11 cellular contexts compared by ENCODE assay signal in genomic region chr1:115839706-115840095, GRCh38. TPM values are rescaled to one million over a fixed set of nuclear protein-coding genes. Genes with fewer than 3 reads are reported as not detected.
A peak's percentile ranks its signal among the peaks of the same experiment; 100 is the strongest.
DNase-seq lines count a peak whose midpoint lies in the region; ATAC-seq and TF ChIP-seq lines count a peak whose summit lies in the region.
"Had no signal": no experiment of that assay in that cellular context is flagged by ENCODE, and none has a peak within 500 bp of the region (broad histone marks: within the 10 kb centered on the region; RNA-seq: fewer than 3 reads in every experiment).

No MANE protein-coding gene starts in this region.

- TF ChIP-seq CTCF in endodermal cell (conservative IDR thresholded peaks at IDR 0.05) (no peak), osteoblast (IDR thresholded peaks at IDR 0.05; ENCODE audit: extremely low read depth, low read depth, low read length) (no peak)

- H3K4me3 Mint-ChIP-seq in endodermal cell, result peak overlapping the region; percentile 85

- H3K4me1 Mint-ChIP-seq in endodermal cell, result peaks cover 27% of the 10 kb centered on the region

- no peaks in the 10 kb centered on the region for H3K9me3 ChIP-seq in ES-I3 (ENCODE audit: control insufficient read depth, insufficient read depth, low read length)
- no peaks in the 10 kb centered on the region for H3K9me3 ChIP-seq in endodermal cell (ENCODE audit: control insufficient read depth, low read length)
- H3K9me3 ChIP-seq in osteoblast (ENCODE audit: low read depth, low read length), result no peaks in the 10 kb centered on the region

- no peaks in the 10 kb centered on the region for H3K9me3 Mint-ChIP-seq in endodermal cell
- H3K9me3 Mint-ChIP-seq: natural killer cell had no signal

- H3K4me2 ChIP-seq in osteoblast (ENCODE audit: insufficient read depth, low read length), result peak overlapping the region; percentile 36

- DNase-seq in NCI-H1694 treated with DMSO at 0.1 percent for 48 hours (lab: John Stamatoyannopoulos, UW) (peak; percentile 46), endodermal cell (no peak), osteoblast (ENCODE audit: insufficient read length, low spot score, missing footprints) (peak; percentile 75), NCI-H2107 treated with DMSO at 0.1 percent for 48 hours (lab: John Stamatoyannopoulos, UW; ENCODE audit: unreplicated experiment) (no peak)
- DNase-seq: natural killer cell; NK-92 treated with Interleukin-12 subunit alpha and Interleukin-12 subunit beta, amount 100 ng/mL, for 24 hours had no signal

- H3K9ac ChIP-seq in ES-I3 (ENCODE audit: low read depth, low read length) (peak overlapping the region; percentile 74), endodermal cell (ENCODE audit: extremely low read depth, low read length, poor library complexity, severe bottlenecking) (peak overlapping the region; percentile 33)

- H3K4me3 ChIP-seq in endodermal cell (ENCODE audit: low read length) (peak overlapping the region; percentile 84), osteoblast (ENCODE audit: insufficient read depth, low read length) (no peak overlapping the region)

- no peaks in the 10 kb centered on the region for H4K20me1 ChIP-seq in osteoblast (ENCODE audit: insufficient read depth, low read length)

- 13 to 16% methylated on average over 12 to 16 of the region's 16 CpGs for WGBS in endodermal cell (ENCODE audit: insufficient coverage in 1 of 2, insufficient read length in 1 of 2), 2 experiments

- H3K27me3 ChIP-seq in endodermal cell (ENCODE audit: control insufficient read depth, insufficient read depth, low read length, poor library complexity, severe bottlenecking), result peaks cover 41% of the 10 kb centered on the region
- H3K27me3 ChIP-seq in osteoblast (ENCODE audit: insufficient read depth, low read length), result peaks cover 74% of the 10 kb centered on the region

- H3K79me2 ChIP-seq in osteoblast (ENCODE audit: insufficient read depth, low read length), result no peaks in the 10 kb centered on the region

- ATAC-seq in HG02642 (IDR thresholded peaks at IDR 0.05; ENCODE audit: poor library complexity, unreplicated experiment) (no peak), GM19395 (IDR thresholded peaks at IDR 0.05; ENCODE audit: unreplicated experiment) (no peak), HG02588 (IDR thresholded peaks at IDR 0.05; ENCODE audit: unreplicated experiment) (no peak)
- ATAC-seq: natural killer cell had no signal

- H3K27ac Mint-ChIP-seq in endodermal cell, result peak overlapping the region; percentile 61
- H3K27ac Mint-ChIP-seq: natural killer cell had no signal

- H3K36me3 ChIP-seq in ES-I3 (ENCODE audit: insufficient read depth, low read length) (no peaks in the 10 kb centered on the region), endodermal cell (ENCODE audit: control insufficient read depth, insufficient read depth, low read length) (no peaks in the 10 kb centered on the region), osteoblast (ENCODE audit: insufficient read depth, low read length) (no peaks in the 10 kb centered on the region)

- no peaks in the 10 kb centered on the region for H3K36me3 Mint-ChIP-seq in endodermal cell (ENCODE audit: low read depth)
- H3K36me3 Mint-ChIP-seq: natural killer cell had no signal

- H2AFZ ChIP-seq in osteoblast (ENCODE audit: low read length), result peak overlapping the region; percentile 15

- H3K27me3 Mint-ChIP-seq in endodermal cell (ENCODE audit: insufficient read depth), result peaks cover 7% of the 10 kb centered on the region

- H3K27ac ChIP-seq in endodermal cell (ENCODE audit: low read depth, low read length) (peak overlapping the region; percentile 67), osteoblast (ENCODE audit: low read depth, low read length) (no peak overlapping the region)

- peaks cover 10% of the 10 kb centered on the region; the same call in 1 of the 2 replicates for H3K4me1 ChIP-seq in ES-I3 (ENCODE audit: insufficient read depth, low read length)
- no peaks in the 10 kb centered on the region for H3K4me1 ChIP-seq in endodermal cell (ENCODE audit: control insufficient read depth, insufficient read depth, low read length)
- no peaks in the 10 kb centered on the region for H3K4me1 ChIP-seq in osteoblast (ENCODE audit: insufficient read depth, low read length)

RNA-seq across cellular contexts. Expression of gene NHLH2, which starts 1.2 kb away (rescaled TPM):
- total RNA-seq in endodermal cell (1 to 10 TPM; 1.4 to 2.1 TPM), osteoblast (not detected in 2 replicates)
- polyA plus RNA-seq in endodermal cell (2013, experiment 1 of 2), result 19.9 TPM
- polyA plus RNA-seq in endodermal cell (2013, experiment 2 of 2), result 15.9 TPM
- total RNA-seq: activated CD8-positive, alpha-beta memory T cell treated with anti-CD3 and anti-CD28 coated beads for 36 hours; natural killer cell had no signal

Comparison
In these comparisons a context has a peak if more than half of its experiments do, and no peak if none do; other contexts are left out.
1. DNase-seq: peak in NCI-H1694 treated with DMSO at 0.1 percent for 48 hours (single experiment) and osteoblast (single experiment); none in endodermal cell (single experiment) and NCI-H2107 treated with DMSO at 0.1 percent for 48 hours (single experiment).